8 cellular contexts compared by ENCODE assay signal in the genomic region with DNA sequence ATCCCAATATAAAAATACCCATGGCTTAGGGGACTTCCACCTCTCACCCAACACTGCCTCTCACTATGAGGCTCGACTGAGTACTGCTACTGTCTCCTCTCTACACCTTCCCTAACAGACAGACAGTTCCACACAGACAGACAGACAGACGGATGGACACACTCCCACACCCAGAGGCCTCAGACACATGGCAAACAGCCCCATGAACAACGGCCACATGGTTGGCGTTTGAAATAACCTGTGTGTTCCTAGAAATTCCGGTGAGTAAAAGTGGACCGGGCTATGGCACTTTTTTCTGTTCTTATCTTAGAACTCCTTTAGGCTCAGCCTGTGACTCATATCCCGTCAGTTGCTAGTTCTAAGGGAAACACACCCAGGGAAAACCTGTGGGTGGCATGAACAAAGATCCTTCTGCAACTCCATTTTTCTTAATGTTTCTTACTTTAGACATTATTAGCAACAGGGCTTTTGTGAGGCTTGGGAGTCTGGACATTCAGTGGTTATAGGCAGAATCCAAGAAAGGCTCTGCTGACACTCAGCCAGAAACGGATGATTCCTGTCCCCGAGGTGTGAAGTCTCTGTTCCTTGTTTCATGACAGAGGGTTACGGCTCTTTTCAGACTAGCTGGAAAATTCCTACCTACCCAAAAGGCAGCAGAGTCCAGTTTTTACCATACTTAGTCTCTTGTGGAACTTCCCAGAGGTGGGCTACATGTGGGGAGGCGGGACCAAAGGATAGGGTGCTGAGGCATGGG.
A peak's percentile ranks its signal among the peaks of the same experiment; 100 is the strongest.
DNase-seq lines count a peak whose midpoint lies in the region; ATAC-seq and TF ChIP-seq lines count a peak whose summit lies in the region.

No MANE protein-coding gene starts in this region.

- peak; percentile 93 for ATAC-seq in omental fat pad (ENCODE audit: low FRiP score)

- no peaks in the 10 kb centered on the region for H3K27me3 ChIP-seq in endodermal cell (ENCODE audit: control insufficient read depth, insufficient read depth, low read length, poor library complexity, severe bottlenecking)

- TF ChIP-seq CTCF in endodermal cell (conservative IDR thresholded peaks at IDR 0.05) (peak; percentile 29), omental fat pad (IDR thresholded peaks at IDR 0.05) (no peak)

- peaks cover 14% of the 10 kb centered on the region for H3K9me3 Mint-ChIP-seq in endodermal cell

- no peak overlapping the region for H3K9ac ChIP-seq in endodermal cell (ENCODE audit: extremely low read depth, low read length, poor library complexity, severe bottlenecking)

- no peaks in the 10 kb centered on the region for H3K36me3 ChIP-seq in endodermal cell (ENCODE audit: control insufficient read depth, insufficient read depth, low read length)

- H3K4me1 Mint-ChIP-seq in endodermal cell: peaks cover 18% of the 10 kb centered on the region

- peaks cover 15% of the 10 kb centered on the region for H3K27me3 Mint-ChIP-seq in endodermal cell (ENCODE audit: insufficient read depth)

- H3K4me1 ChIP-seq in endodermal cell (ENCODE audit: control insufficient read depth, insufficient read depth, low read length): peaks cover 13% of the 10 kb centered on the region

- H3K36me3 Mint-ChIP-seq in endodermal cell (ENCODE audit: low read depth): peaks cover 2% of the 10 kb centered on the region

- peaks cover 24% of the 10 kb centered on the region for H3K9me3 ChIP-seq in endodermal cell (ENCODE audit: control insufficient read depth, low read length)

- WGBS in endodermal cell (ENCODE audit: insufficient coverage in 1 of 2, insufficient read length in 1 of 2), 2 experiments: 81 to 86% methylated on average over 8 to 11 of the region's 11 CpGs

- peak overlapping the region; percentile 20 for H3K27ac Mint-ChIP-seq in endodermal cell

- DNase-seq in Caki2 (ENCODE audit: low read depth) (peak; percentile 12), RPMI7951 (ENCODE audit: low read depth) (peak; percentile 90), endodermal cell (peak; percentile 62), omental fat pad (ENCODE audit: low spot score) (no peak), NCI-H510A treated with DMSO at 0.1 percent for 48 hours (lab: John Stamatoyannopoulos, UW) (no peak), NCI-H1048 (lab: John Stamatoyannopoulos, UW) (no peak), NCI-H1417 (lab: John Stamatoyannopoulos, UW) (no peak)
- DNase-seq in stimulated activated naive CD4-positive, alpha-beta T cell (lab: John Stamatoyannopoulos, UW): no peak

- in situ Hi-C loops in Caki2 (cut with HindIII; ENCODE audit: low pct_unique_long_range_greater_than_20kb, low sequenced_read_pairs): no loop called here

- no peak overlapping the region for H3K4me3 Mint-ChIP-seq in endodermal cell

- no peak overlapping the region for H3K4me3 ChIP-seq in endodermal cell (ENCODE audit: low read length)

- H3K27ac ChIP-seq in endodermal cell (ENCODE audit: low read depth, low read length): no peak overlapping the region

Comparison
In these comparisons a context has a peak if more than half of its experiments do, and no peak if none do; other contexts are left out.
1. DNase-seq: peak in Caki2 (single experiment), RPMI7951 (single experiment) and endodermal cell (single experiment); none in omental fat pad (single experiment), NCI-H510A treated with DMSO at 0.1 percent for 48 hours (single experiment), NCI-H1048 (single experiment), NCI-H1417 (0 of 3) and stimulated activated naive CD4-positive, alpha-beta T cell (0 of 6).